Comparison of ENCODE assay signal across 24 cellular contexts in genomic region chrX:147315493-147315892, GRCh38.
"Had no signal": no experiment of that assay in that cellular context is flagged by ENCODE, and none has a peak within 500 bp of the region (broad histone marks: within the 10 kb centered on the region; RNA-seq: fewer than 3 reads in every experiment).

No MANE protein-coding gene starts in this region.

- FAIRE-seq: endothelial cell of umbilical vein had no signal

- DNase-seq: colonic mucosa; cortex of kidney; effector memory CD4-positive, alpha-beta T cell; foreskin fibroblast; foreskin melanocyte; gastrocnemius medialis; glutamatergic neuron; head of caudate nucleus; heart right ventricle; hippocampal formation; islet precursor cell; kidney; kidney glomerular epithelial cell; left colon; left ventricle myocardium superior; lower lobe of right lung; mesenchymal stem cell; mucosa of descending colon; naive B cell had no signal

- H3K27ac ChIP-seq: colonic mucosa, esophagus muscularis mucosa, gastrocnemius medialis, heart right ventricle, lower lobe of right lung had no signal

- ATAC-seq: gastrocnemius medialis, heart right ventricle, left colon, left lobe of liver, left ventricle myocardium superior, mucosa of descending colon had no signal

- H3K9me3 Mint-ChIP-seq: dendritic cell treated with granulocyte-macrophage colony-stimulating factor and Interleukin-4, amounts not matched to agents 40 ng/mL and 50 ng/mL, for 4 days had no signal

- H3K4me1 Mint-ChIP-seq: mesothelial cell of epicardium, naive B cell had no signal

- H3K4me1 ChIP-seq: colonic mucosa, esophagus muscularis mucosa, gastrocnemius medialis, heart right ventricle, lower lobe of right lung had no signal

- H3K27me3 Mint-ChIP-seq: dendritic cell treated with granulocyte-macrophage colony-stimulating factor and Interleukin-4, amounts not matched to agents 40 ng/mL and 50 ng/mL, for 4 days; naive B cell had no signal

- H3K27me3 ChIP-seq: colonic mucosa, esophagus muscularis mucosa, gastrocnemius medialis, heart right ventricle had no signal

- H3K4me3 ChIP-seq: colonic mucosa, esophagus muscularis mucosa, gastrocnemius medialis, heart right ventricle, lower lobe of right lung, mucosa of descending colon had no signal

- H3K27ac Mint-ChIP-seq: dendritic cell treated with granulocyte-macrophage colony-stimulating factor and Interleukin-4, amounts not matched to agents 40 ng/mL and 50 ng/mL, for 4 days; mesothelial cell of epicardium; naive B cell had no signal

- H3K36me3 ChIP-seq: colonic mucosa, esophagus muscularis mucosa, gastrocnemius medialis, heart right ventricle, lower lobe of right lung had no signal

- H3K9me3 ChIP-seq: colonic mucosa, esophagus muscularis mucosa, gastrocnemius medialis, heart right ventricle, lower lobe of right lung, mucosa of descending colon had no signal

- H3K4me3 Mint-ChIP-seq: dendritic cell treated with granulocyte-macrophage colony-stimulating factor and Interleukin-4, amounts not matched to agents 40 ng/mL and 50 ng/mL, for 4 days; mesothelial cell of epicardium; naive B cell had no signal

- H3K36me3 Mint-ChIP-seq: mesothelial cell of epicardium, naive B cell had no signal
